ENCODE assay signal across 9 cellular contexts in the genomic region with DNA sequence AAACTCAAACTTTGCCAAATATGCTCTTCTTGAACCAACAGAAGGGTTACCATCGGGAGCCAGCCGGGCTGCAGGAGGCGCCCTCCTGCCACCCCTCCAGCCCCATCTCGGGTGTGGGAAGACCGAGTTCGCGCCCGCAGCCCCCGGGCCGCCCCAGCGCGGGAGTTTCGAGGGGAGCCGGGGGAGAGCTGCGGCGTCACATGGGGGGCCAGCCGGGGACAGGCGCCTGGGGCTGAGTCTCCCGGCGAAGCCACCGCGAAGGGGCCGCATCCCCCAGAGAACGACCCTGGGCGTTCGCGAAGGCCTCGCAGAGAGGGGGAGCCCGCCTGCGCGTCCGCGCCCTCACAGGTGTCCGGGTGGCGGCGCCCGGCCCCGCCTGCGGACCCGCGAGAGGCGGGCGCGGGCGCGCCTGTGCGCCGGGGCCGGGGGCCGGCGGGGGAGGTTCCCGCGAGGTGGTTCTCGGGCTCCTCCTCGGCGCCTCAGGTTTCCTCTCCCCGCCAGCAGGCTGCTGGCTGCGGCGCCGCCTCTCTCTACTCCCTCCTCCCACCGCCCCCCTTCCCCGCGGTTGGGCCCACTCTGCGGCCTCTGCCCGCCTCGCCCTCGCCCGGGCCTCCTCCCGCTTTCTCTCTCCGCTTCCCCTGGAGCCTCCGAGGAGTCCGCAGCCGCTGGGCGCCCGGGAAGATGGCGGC. TPM values are rescaled to one million over a fixed set of nuclear protein-coding genes. Genes with fewer than 3 reads are reported as not detected.
A peak's percentile ranks its signal among the peaks of the same experiment; 100 is the strongest.
DNase-seq lines count a peak whose midpoint lies in the region; ATAC-seq, FAIRE-seq and TF ChIP-seq lines count a peak whose summit lies in the region.
"Had no signal": no experiment of that assay in that cellular context is flagged by ENCODE, and none has a peak within 500 bp of the region (broad histone marks: within the 10 kb centered on the region; RNA-seq: fewer than 3 reads in every experiment).

A gene with protein sequence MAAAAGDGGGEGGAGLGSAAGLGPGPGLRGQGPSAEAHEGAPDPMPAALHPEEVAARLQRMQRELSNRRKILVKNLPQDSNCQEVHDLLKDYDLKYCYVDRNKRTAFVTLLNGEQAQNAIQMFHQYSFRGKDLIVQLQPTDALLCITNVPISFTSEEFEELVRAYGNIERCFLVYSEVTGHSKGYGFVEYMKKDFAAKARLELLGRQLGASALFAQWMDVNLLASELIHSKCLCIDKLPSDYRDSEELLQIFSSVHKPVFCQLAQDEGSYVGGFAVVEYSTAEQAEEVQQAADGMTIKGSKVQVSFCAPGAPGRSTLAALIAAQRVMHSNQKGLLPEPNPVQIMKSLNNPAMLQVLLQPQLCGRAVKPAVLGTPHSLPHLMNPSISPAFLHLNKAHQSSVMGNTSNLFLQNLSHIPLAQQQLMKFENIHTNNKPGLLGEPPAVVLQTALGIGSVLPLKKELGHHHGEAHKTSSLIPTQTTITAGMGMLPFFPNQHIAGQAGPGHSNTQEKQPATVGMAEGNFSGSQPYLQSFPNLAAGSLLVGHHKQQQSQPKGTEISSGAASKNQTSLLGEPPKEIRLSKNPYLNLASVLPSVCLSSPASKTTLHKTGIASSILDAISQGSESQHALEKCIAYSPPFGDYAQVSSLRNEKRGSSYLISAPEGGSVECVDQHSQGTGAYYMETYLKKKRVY (plus strand): TSS at position 584 of the 689 bp plus-strand sequence. CDS start 98 bp downstream, at position 682.

- peaks cover 7% of the 10 kb centered on the region for H3K23me2 ChIP-seq in H9 (ENCODE audit: insufficient read length, low read depth, low read length, poor library complexity, severe bottlenecking)

- H3K4me2 ChIP-seq in H9 (ENCODE audit: insufficient read depth, insufficient read length, low read length), result peak within 1 kb of the TSS; percentile 60

- H3K4me1 ChIP-seq in H9 (ENCODE audit: insufficient read depth, low read length) (peaks cover 2% of the 10 kb centered on the region; the same call in 1 of the 2 replicates), kidney (ENCODE audit: control insufficient read depth in 1 of 2, insufficient read depth in 1 of 2, low read depth in 1 of 2, low read length in 2 of 2) (peaks cover 0 to 9% of the 10 kb centered on the region in 2 donors)

- no peak within 1 kb of the TSS for H4K91ac ChIP-seq in H9 (ENCODE audit: insufficient read length, low read depth, low read length)

- no peak within 1 kb of the TSS for H3K27ac ChIP-seq in H9 (ENCODE audit: insufficient read length, low read depth, low read length)
- H3K27ac ChIP-seq in kidney (ENCODE audit: low read depth in 2 of 2, low read length in 2 of 2), result peak within 1 kb of the TSS; percentile 82 to 86

- no peak within 1 kb of the TSS for H3K4ac ChIP-seq in H9 (ENCODE audit: low read depth, low read length)

- H2BK15ac ChIP-seq in H9 (ENCODE audit: low read depth, low read length), result no peak within 1 kb of the TSS

- H4K8ac ChIP-seq in H9 (replicated peaks; ENCODE audit: insufficient read length, low read depth, low read length), result no peak within 1 kb of the TSS

- H3K23ac ChIP-seq in H9 (ENCODE audit: insufficient read length, low read depth, low read length), result no peak within 1 kb of the TSS

- H2BK120ac ChIP-seq in H9 (ENCODE audit: low read depth, low read length, poor library complexity, severe bottlenecking), result peak within 1 kb of the TSS; percentile 69

- no peak within 1 kb of the TSS for H2BK20ac ChIP-seq in H9 (ENCODE audit: low read depth, low read length, poor library complexity, severe bottlenecking)

- H3K79me1 ChIP-seq in H9 (ENCODE audit: insufficient read depth, low read depth, low read length, poor library complexity, severe bottlenecking), result no peaks in the 10 kb centered on the region

- TF ChIP-seq CTCF in H9 (conservative IDR thresholded peaks at IDR 0.05) (peak; percentile 68), kidney (IDR thresholded peaks at IDR 0.05; ENCODE audit: borderline replicate concordance, extremely low read depth, insufficient read depth) (peak; percentile 34)

- H3T11ph ChIP-seq in H9 (ENCODE audit: low read length), result no peak within 1 kb of the TSS

- no CpG with 5 or more reads among the region's 76 CpGs for WGBS in H9 (ENCODE audit: extremely low coverage, insufficient read length, low lambda C conversion rate)

- H3K36me3 ChIP-seq in kidney (ENCODE audit: control insufficient read depth in 1 of 2, insufficient read depth in 2 of 2, low read length in 2 of 2), result no peaks in the 10 kb centered on the region

- H3K14ac ChIP-seq in H9 (ENCODE audit: insufficient read depth, low read length), result peak within 1 kb of the TSS; percentile 84

- H3K27ac Mint-ChIP-seq in H9, result peak within 1 kb of the TSS in 1 of 3 experiments; percentile 92; a peak in 3 of 7 replicates
- H3K27ac Mint-ChIP-seq in central memory CD8-positive, alpha-beta T cell (ENCODE audit: low read depth), result peak within 1 kb of the TSS; percentile 71

- H3K4me3 ChIP-seq in kidney (ENCODE audit: low read length in 2 of 2), result peak within 1 kb of the TSS; percentile 80 to 81

- no peaks in the 10 kb centered on the region; the same call in 1 of the 2 replicates for H3K79me2 ChIP-seq in H9 (ENCODE audit: insufficient read depth, low read length)

- FAIRE-seq in kidney (lab: Jason Lieb, UNC), result no peak
- FAIRE-seq: endometrium had no signal

- no peak within 1 kb of the TSS for H3K56ac ChIP-seq in H9 (ENCODE audit: insufficient read length, low read depth, low read length)

- no peaks in the 10 kb centered on the region for H3K9me3 ChIP-seq in H9 (ENCODE audit: control insufficient read depth, low read depth, low read length)
- no peaks in the 10 kb centered on the region for H3K9me3 ChIP-seq in kidney (ENCODE audit: control insufficient read depth in 1 of 2, low read length in 2 of 2)

- H2BK5ac ChIP-seq in H9 (ENCODE audit: insufficient read length, low read length), result no peak within 1 kb of the TSS

- H3K36me3 Mint-ChIP-seq in H9 (ENCODE audit: insufficient read depth in 1 of 3, low read depth in 3 of 3), result no peaks in the 10 kb centered on the region
- H3K36me3 Mint-ChIP-seq in central memory CD8-positive, alpha-beta T cell (ENCODE audit: insufficient read depth), result peaks cover 6% of the 10 kb centered on the region

- ATAC-seq in activated CD4-positive, CD25-positive, alpha-beta regulatory T cell treated with anti-CD3 and anti-CD28 coated beads, Interleukin-2, amount 50 U/mL, for 24 hours, result peak; percentile 68 to 78
- peak; percentile 81 for ATAC-seq in central memory CD8-positive, alpha-beta T cell (replicated peaks; ENCODE audit: extremely low read depth, poor library complexity, severe bottlenecking)
- no peak for ATAC-seq in HG03460 (IDR thresholded peaks at IDR 0.05; ENCODE audit: unreplicated experiment)

- H3K9ac ChIP-seq in H9 (ENCODE audit: extremely low read depth, insufficient read length, low read length) (peak within 1 kb of the TSS; percentile 66), kidney (ENCODE audit: low read length in 2 of 2) (peak within 1 kb of the TSS; percentile 86 to 96)

- H2AK5ac ChIP-seq in H9 (ENCODE audit: insufficient read length, low read length), result no peak within 1 kb of the TSS

- DNase-seq in DMS114 treated with DMSO at 0.1 percent for 48 hours (lab: John Stamatoyannopoulos, UW; ENCODE audit: unreplicated experiment) (peak; percentile 53), H9 (peak; percentile 78), NCI-H2107 (lab: John Stamatoyannopoulos, UW) (peak; percentile 83), kidney (peak; percentile 90)
- peak; percentile 25 to 48 for DNase-seq in central memory CD8-positive, alpha-beta T cell (ENCODE audit: low spot score in 2 of 2)
- DNase-seq in stimulated activated CD4-positive, alpha-beta T cell treated with anti-CD3 and anti-CD28 coated beads, Interleukin-15, amount 100 ng/mL, for 24 hours, result peak; percentile 72

- H2AFZ ChIP-seq in H9 (ENCODE audit: low read length), result no peak within 1 kb of the TSS

- no peaks in the 10 kb centered on the region for H3K27me3 ChIP-seq in H9 (ENCODE audit: insufficient read depth, low read length)

- no peaks in the 10 kb centered on the region for H4K20me1 ChIP-seq in H9 (ENCODE audit: control insufficient read depth, insufficient read depth, insufficient read length)

- H3K27me3 Mint-ChIP-seq in H9 (ENCODE audit: low read depth), result peaks cover 27% of the 10 kb centered on the region
- no peaks in the 10 kb centered on the region for H3K27me3 Mint-ChIP-seq in central memory CD8-positive, alpha-beta T cell

- no peak within 1 kb of the TSS for H2BK12ac ChIP-seq in H9 (ENCODE audit: insufficient read length, low read depth, low read length)

- peak within 1 kb of the TSS; percentile 88 for H3K18ac ChIP-seq in H9 (ENCODE audit: insufficient read length, low read depth, low read length)

- H3K4me3 Mint-ChIP-seq in H9, result peak within 1 kb of the TSS; percentile 84 to 91
- peak within 1 kb of the TSS; percentile 82 for H3K4me3 Mint-ChIP-seq in central memory CD8-positive, alpha-beta T cell

- intact Hi-C loops in kidney (cut with DNase I), result no loop called here

- no peaks in the 10 kb centered on the region for H3K9me3 Mint-ChIP-seq in H9
- no peaks in the 10 kb centered on the region for H3K9me3 Mint-ChIP-seq in central memory CD8-positive, alpha-beta T cell

- peaks cover 15 to 20% of the 10 kb centered on the region in 2 experiments for H3K4me1 Mint-ChIP-seq in H9
- peaks cover 15% of the 10 kb centered on the region for H3K4me1 Mint-ChIP-seq in central memory CD8-positive, alpha-beta T cell

- H4K5ac ChIP-seq in H9 (ENCODE audit: insufficient read length, low read depth, low read length), result peak within 1 kb of the TSS; percentile 68

RNA-seq across cellular contexts. Expression of the gene that starts here (rescaled TPM):
- total RNA-seq in H9 (2021) (13.3 and 13.6 TPM in 2 replicates), kidney (9.4 TPM)
- polyA plus RNA-seq in kidney (ENCODE audit: insufficient read depth, low read depth, low replicate concordance), result 7.7 TPM

Comparison
In these comparisons a context has a peak if more than half of its experiments do, and no peak if none do; other contexts are left out.
1. DNase-seq: peak in every context shown above with its lines; median percentile 90 in kidney; 83 in NCI-H2107; 78 in H9; 72 in stimulated activated CD4-positive, alpha-beta T cell treated with anti-CD3 and anti-CD28 coated beads, Interleukin-15, amount 100 ng/mL, for 24 hours; 53 in DMS114 treated with DMSO at 0.1 percent for 48 hours; 36 in central memory CD8-positive, alpha-beta T cell.